10 cellular contexts compared by ENCODE assay signal in genomic region chr12:123142948-123143752, GRCh38. TPM values are rescaled to one million over a fixed set of nuclear protein-coding genes. Genes with fewer than 3 reads are reported as not detected.
DNase-seq lines count a peak whose midpoint lies in the region; ATAC-seq and TF ChIP-seq lines count a peak whose summit lies in the region.
"Had no signal": no experiment of that assay in that cellular context is flagged by ENCODE, and none has a peak within 500 bp of the region (broad histone marks: within the 10 kb centered on the region; RNA-seq: fewer than 3 reads in every experiment).

No MANE protein-coding gene starts in this region.

- TF ChIP-seq CTCF in BE2C (IDR thresholded peaks at IDR 0.05; ENCODE audit: low read depth, low read length): no peak
- TF ChIP-seq CTCF in WTC11 (IDR thresholded peaks at IDR 0.05): no peak
- no peak for TF ChIP-seq CTCF in mucosa of descending colon (IDR thresholded peaks at IDR 0.05)
- TF ChIP-seq CTCF in chondrocyte (IDR thresholded peaks at IDR 0.05): no peak

- H3K4me3 Mint-ChIP-seq in WTC11 (no peak overlapping the region), chondrocyte (ENCODE audit: unreplicated experiment) (no peak overlapping the region)
- H3K4me3 Mint-ChIP-seq: immature natural killer cell had no signal

- H3K4me1 Mint-ChIP-seq in WTC11 (peaks cover 36% of the 10 kb centered on the region), chondrocyte (ENCODE audit: low read depth) (peaks cover 40% of the 10 kb centered on the region)

- H3K27ac Mint-ChIP-seq in WTC11: no peak overlapping the region
- no peak overlapping the region for H3K27ac Mint-ChIP-seq in chondrocyte (ENCODE audit: unreplicated experiment)

- POLR2A ChIA-PET in WTC11 (lab: Charles Lee): no interaction called here

- CTCF ChIA-PET in WTC11 (lab: Charles Lee): interaction anchor here (0.9 to 1.8 kb wide), 4 partner anchors 9 to 95 kb away, joined by 3 to 6 read pairs (median 4); no protein-coding TSS in a partner anchor

- H3K4me1 ChIP-seq in BE2C (no peaks in the 10 kb centered on the region), mucosa of descending colon (ENCODE audit: low read depth) (peaks cover 46% of the 10 kb centered on the region)

- DNase-seq in BE2C (peak; percentile 27), MV-4-11 (lab: John Stamatoyannopoulos, UW) (peak; percentile 85), WTC11 (ENCODE audit: low spot score) (no peak), mucosa of descending colon (peak; percentile 63 to 74 (median 69)), chondrocyte (ENCODE audit: low spot score) (no peak), GOT3 (lab: John Stamatoyannopoulos, UW) (no peak)
- no peak for DNase-seq in activated effector memory CD4-positive, alpha-beta T cell treated with anti-CD3 and anti-CD28 coated beads, Interleukin-2, amount 50 U/mL, for 16 hours
- DNase-seq: immature natural killer cell had no signal

- H3K4me3 ChIP-seq in BE2C (ENCODE audit: low read depth, low read length): no peak overlapping the region
- no peak overlapping the region for H3K4me3 ChIP-seq in mucosa of descending colon
- H3K4me3 ChIP-seq: HAP-1 had no signal

- H3K36me3 Mint-ChIP-seq in WTC11 (no peaks in the 10 kb centered on the region; the same call in 1 of the 2 replicates), chondrocyte (ENCODE audit: low read depth) (no peaks in the 10 kb centered on the region)

- peaks cover 7% of the 10 kb centered on the region for H3K27me3 Mint-ChIP-seq in WTC11 (ENCODE audit: low read depth)
- H3K27me3 Mint-ChIP-seq in chondrocyte (ENCODE audit: low read depth): no peaks in the 10 kb centered on the region

- no peaks in the 10 kb centered on the region for H3K9me3 Mint-ChIP-seq in WTC11
- H3K9me3 Mint-ChIP-seq in chondrocyte (ENCODE audit: low read depth): no peaks in the 10 kb centered on the region
- H3K9me3 Mint-ChIP-seq: immature natural killer cell had no signal

- intact Hi-C loops in mucosa of descending colon (cut with DNase I, micrococcal nuclease): loop anchor here in 1 of 2 donors (10.0 kb wide), 1 partner anchor 158 kb away; the partner anchor contains the start of gene ARL6IP4

- H3K9me3 ChIP-seq in BE2C (no peaks in the 10 kb centered on the region), mucosa of descending colon (no peaks in the 10 kb centered on the region)
- H3K9me3 ChIP-seq: HAP-1 had no signal

- no peaks in the 10 kb centered on the region for H3K36me3 ChIP-seq in BE2C
- H3K36me3 ChIP-seq in mucosa of descending colon (ENCODE audit: low read depth): no peaks in the 10 kb centered on the region
- H3K36me3 ChIP-seq: HAP-1 had no signal

- ATAC-seq in WTC11 (peak; percentile 18), mucosa of descending colon (peak; percentile 60), GM19324 (IDR thresholded peaks at IDR 0.05; ENCODE audit: low FRiP score, unreplicated experiment) (no peak)

- no peaks in the 10 kb centered on the region for H3K27me3 ChIP-seq in BE2C

TF ChIP-seq in WTC11, 78 proteins besides CTCF, POLR2A, EP300 and RAD21:
- TF ChIP-seq GABPB1 (CRISPR knock-in tag; IDR thresholded peaks at IDR 0.05): no peak
- peak; percentile 31; the same call in 1 of the 2 replicates for TF ChIP-seq ZNF423 (CRISPR knock-in tag; IDR thresholded peaks at IDR 0.05)

RNA-seq across cellular contexts. Expression of gene PITPNM2, which starts 7.7 kb away (rescaled TPM):
- 3.6 TPM for polyA plus RNA-seq in BE2C (2012; ENCODE audit: insufficient read depth, insufficient read length, low read depth)
- 4.8 to 8.2 TPM (median 7.4 TPM) in 3 replicates for total RNA-seq in WTC11 (2021)
- total RNA-seq in mucosa of descending colon: 10 to 100 TPM; 16.7 to 22.7 (median 20.8) TPM
- 6.1 to 11.6 TPM (median 11.5 TPM) in 3 replicates for total RNA-seq in chondrocyte

Comparison
In these comparisons a context has a peak if more than half of its experiments do, and no peak if none do; other contexts are left out.
1. DNase-seq: peak in BE2C (single experiment), MV-4-11 (single experiment) and mucosa of descending colon (3 of 3); none in WTC11 (single experiment), chondrocyte (single experiment), GOT3 (single experiment) and activated effector memory CD4-positive, alpha-beta T cell treated with anti-CD3 and anti-CD28 coated beads, Interleukin-2, amount 50 U/mL, for 16 hours (single experiment).